Comparison of ENCODE assay signal across 8 cellular contexts in genomic region chr2:105812180-105813044, GRCh38.
DNase-seq lines count a peak whose midpoint lies in the region; ATAC-seq and TF ChIP-seq lines count a peak whose summit lies in the region.

No MANE protein-coding gene starts in this region.

- no peak overlapping the region for H3K4me3 Mint-ChIP-seq in glutamatergic neuron (ENCODE audit: unreplicated experiment)

- H3K36me3 ChIP-seq in smooth muscle cell (ENCODE audit: low read depth) = no peaks in the 10 kb centered on the region

- peaks cover 96% of the 10 kb centered on the region for H4K20me1 ChIP-seq in smooth muscle cell (ENCODE audit: low read depth)

- no peak overlapping the region for H3K4me3 ChIP-seq in smooth muscle cell

- H3K4me2 ChIP-seq in smooth muscle cell = no peak overlapping the region

- peak overlapping the region; percentile 76 for H3K27ac Mint-ChIP-seq in glutamatergic neuron (ENCODE audit: unreplicated experiment)

- H2AFZ ChIP-seq in smooth muscle cell (ENCODE audit: low read depth) = no peak overlapping the region

- DNase-seq in Right ventricle myocardium inferior (ENCODE audit: missing footprints) (peak; percentile 78), cardiac septum (ENCODE audit: low spot score) (no peak), OCI-M1 (lab: John Stamatoyannopoulos, UW) (peak; percentile 55), glutamatergic neuron (no peak), smooth muscle cell (lab: John Stamatoyannopoulos, UW; ENCODE audit: unreplicated experiment) (no peak), mesenteric fat pad (ENCODE audit: low spot score) (no peak)
- no peak for DNase-seq in stimulated activated CD4-positive, alpha-beta T cell treated with anti-CD3 and anti-CD28 coated beads, Interleukin-1b, Interleukin-23, amount 100 ng/mL, for 48 hours

- peaks cover 43% of the 10 kb centered on the region for H3K4me1 Mint-ChIP-seq in glutamatergic neuron (ENCODE audit: low read depth, unreplicated experiment)

- H3K27me3 Mint-ChIP-seq in glutamatergic neuron (ENCODE audit: unreplicated experiment) = peaks cover 6% of the 10 kb centered on the region

- TF ChIP-seq CTCF in glutamatergic neuron (IDR thresholded peaks at IDR 0.05; ENCODE audit: partially characterized antibody, unreplicated experiment) (no peak), smooth muscle cell (IDR thresholded peaks at IDR 0.05; ENCODE audit: borderline replicate concordance, insufficient read depth, poor library complexity, severe bottlenecking) (no peak)

- H3K4me1 ChIP-seq in smooth muscle cell (ENCODE audit: low read depth) = peaks cover 11% of the 10 kb centered on the region

- no peak overlapping the region for H3K9ac ChIP-seq in smooth muscle cell (ENCODE audit: low read depth)

- WGBS in smooth muscle cell (ENCODE audit: low lambda C conversion rate) = 87% methylated on average over 12 of the region's 12 CpGs

- peak overlapping the region; percentile 36 for H3K27ac ChIP-seq in smooth muscle cell (ENCODE audit: low read depth)

- peaks cover 65% of the 10 kb centered on the region for H3K79me2 ChIP-seq in smooth muscle cell (ENCODE audit: low read depth)

- no peaks in the 10 kb centered on the region for H3K36me3 Mint-ChIP-seq in glutamatergic neuron (ENCODE audit: unreplicated experiment)

- ATAC-seq in Right ventricle myocardium inferior = peak; percentile 91
- ATAC-seq in HG02884 (IDR thresholded peaks at IDR 0.05; ENCODE audit: unreplicated experiment) = peak; percentile 81

- intact Hi-C loops in Right ventricle myocardium inferior (cut with DNase I) = no loop called here
- intact Hi-C loops in cardiac septum (cut with DNase I) = no loop called here

- H3F3A ChIP-seq in smooth muscle cell (ENCODE audit: low read depth) = no peaks in the 10 kb centered on the region

- peaks cover 3% of the 10 kb centered on the region for H3K9me3 Mint-ChIP-seq in glutamatergic neuron (ENCODE audit: unreplicated experiment)

- H3K27me3 ChIP-seq in smooth muscle cell (ENCODE audit: low read depth) = no peaks in the 10 kb centered on the region

- H3K9me3 ChIP-seq in smooth muscle cell (replicated peaks; ENCODE audit: low read depth) = no peaks in the 10 kb centered on the region

Comparison
In these comparisons a context has a peak if more than half of its experiments do, and no peak if none do; other contexts are left out.
1. DNase-seq: peak in Right ventricle myocardium inferior (single experiment) and OCI-M1 (single experiment); none in cardiac septum (single experiment), glutamatergic neuron (single experiment), smooth muscle cell (single experiment), stimulated activated CD4-positive, alpha-beta T cell treated with anti-CD3 and anti-CD28 coated beads, Interleukin-1b, Interleukin-23, amount 100 ng/mL, for 48 hours (single experiment) and mesenteric fat pad (single experiment).